1 cellular context compared by ENCODE assay signal in genomic region chr2:169116307-169116706, GRCh38.
TF ChIP-seq lines count a peak whose summit lies in the region.

No MANE protein-coding gene starts in this region.

TF ChIP-seq in K562, 482 proteins besides CTCF, POLR2A, EP300 and RAD21 (continued from another document and continues in another):
- TF ChIP-seq EZH2 (IDR thresholded peaks at IDR 0.05; ENCODE audit: borderline replicate concordance, low read depth, low read length) = no peak
- no peak for TF ChIP-seq ZBTB8A (IDR thresholded peaks at IDR 0.05; ENCODE audit: partially characterized antibody)
- TF ChIP-seq SMAD3 (CRISPR knock-in tag; conservative IDR thresholded peaks at IDR 0.05) = no peak
- TF ChIP-seq SRSF3 (IDR thresholded peaks at IDR 0.05; ENCODE audit: insufficient read depth, low read length) = no peak
- TF ChIP-seq MAFK (IDR thresholded peaks at IDR 0.05; ENCODE audit: low read length) = 0 out of 2 replicates have a peak, but pooled peaks have one; percentile 14
- no peak for TF ChIP-seq ZFP36 (IDR thresholded peaks at IDR 0.05; ENCODE audit: low read depth, low read length, partially characterized antibody)
- peak; percentile 90 for TF ChIP-seq NFIC (IDR thresholded peaks at IDR 0.05)
- no peak for TF ChIP-seq IFI16 (CRISPR knock-in tag; IDR thresholded peaks at IDR 0.05)
- no peak for TF ChIP-seq NCOA2 (IDR thresholded peaks at IDR 0.05; ENCODE audit: partially characterized antibody in 2 of 2)
- no peak for TF ChIP-seq SRSF1 (IDR thresholded peaks at IDR 0.05; ENCODE audit: low read depth, low read length)
- TF ChIP-seq CBX3 (IDR thresholded peaks at IDR 0.05; ENCODE audit: borderline replicate concordance in 1 of 2, low read length in 2 of 2) = no peak
- TF ChIP-seq NFE2 (IDR thresholded peaks at IDR 0.05; ENCODE audit: low read depth) = peak; percentile 59
- TF ChIP-seq ZNF23 (CRISPR knock-in tag; IDR thresholded peaks at IDR 0.05) = no peak
- TF ChIP-seq NR2C1 (IDR thresholded peaks at IDR 0.05) = no peak
- TF ChIP-seq NR2C1 (tag; IDR thresholded peaks at IDR 0.05) = no peak
- no peak for TF ChIP-seq ZNF699 (CRISPR knock-in tag; IDR thresholded peaks at IDR 0.05; ENCODE audit: insufficient replicate concordance)
- no peak for TF ChIP-seq CHD4 (IDR thresholded peaks at IDR 0.05; ENCODE audit: insufficient read depth, insufficient replicate concordance, low read depth, low read length, poor library complexity, severe bottlenecking)
- TF ChIP-seq MAZ (CRISPR knock-in tag; conservative IDR thresholded peaks at IDR 0.05 in 1 of 2, IDR thresholded peaks at IDR 0.05 in 1 of 2) = no peak
- TF ChIP-seq, protein P1, sequence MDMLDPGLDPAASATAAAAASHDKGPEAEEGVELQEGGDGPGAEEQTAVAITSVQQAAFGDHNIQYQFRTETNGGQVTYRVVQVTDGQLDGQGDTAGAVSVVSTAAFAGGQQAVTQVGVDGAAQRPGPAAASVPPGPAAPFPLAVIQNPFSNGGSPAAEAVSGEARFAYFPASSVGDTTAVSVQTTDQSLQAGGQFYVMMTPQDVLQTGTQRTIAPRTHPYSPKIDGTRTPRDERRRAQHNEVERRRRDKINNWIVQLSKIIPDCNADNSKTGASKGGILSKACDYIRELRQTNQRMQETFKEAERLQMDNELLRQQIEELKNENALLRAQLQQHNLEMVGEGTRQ (CRISPR knock-in tag; IDR thresholded peaks at IDR 0.05) = no peak
- no peak for TF ChIP-seq FOXA1 (IDR thresholded peaks at IDR 0.05; ENCODE audit: borderline replicate concordance)
- TF ChIP-seq XRCC3 (IDR thresholded peaks at IDR 0.05) = no peak
- TF ChIP-seq RB1 (IDR thresholded peaks at IDR 0.05; ENCODE audit: low read depth) = no peak
- no peak for TF ChIP-seq SREBF1 (IDR thresholded peaks at IDR 0.05; ENCODE audit: borderline replicate concordance, low read depth, low read length)
- TF ChIP-seq, protein P2, sequence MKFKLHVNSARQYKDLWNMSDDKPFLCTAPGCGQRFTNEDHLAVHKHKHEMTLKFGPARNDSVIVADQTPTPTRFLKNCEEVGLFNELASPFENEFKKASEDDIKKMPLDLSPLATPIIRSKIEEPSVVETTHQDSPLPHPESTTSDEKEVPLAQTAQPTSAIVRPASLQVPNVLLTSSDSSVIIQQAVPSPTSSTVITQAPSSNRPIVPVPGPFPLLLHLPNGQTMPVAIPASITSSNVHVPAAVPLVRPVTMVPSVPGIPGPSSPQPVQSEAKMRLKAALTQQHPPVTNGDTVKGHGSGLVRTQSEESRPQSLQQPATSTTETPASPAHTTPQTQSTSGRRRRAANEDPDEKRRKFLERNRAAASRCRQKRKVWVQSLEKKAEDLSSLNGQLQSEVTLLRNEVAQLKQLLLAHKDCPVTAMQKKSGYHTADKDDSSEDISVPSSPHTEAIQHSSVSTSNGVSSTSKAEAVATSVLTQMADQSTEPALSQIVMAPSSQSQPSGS (CRISPR knock-in tag; IDR thresholded peaks at IDR 0.05) = no peak
- TF ChIP-seq ARID4B (CRISPR knock-in tag; IDR thresholded peaks at IDR 0.05) = no peak
- TF ChIP-seq, protein P3, sequence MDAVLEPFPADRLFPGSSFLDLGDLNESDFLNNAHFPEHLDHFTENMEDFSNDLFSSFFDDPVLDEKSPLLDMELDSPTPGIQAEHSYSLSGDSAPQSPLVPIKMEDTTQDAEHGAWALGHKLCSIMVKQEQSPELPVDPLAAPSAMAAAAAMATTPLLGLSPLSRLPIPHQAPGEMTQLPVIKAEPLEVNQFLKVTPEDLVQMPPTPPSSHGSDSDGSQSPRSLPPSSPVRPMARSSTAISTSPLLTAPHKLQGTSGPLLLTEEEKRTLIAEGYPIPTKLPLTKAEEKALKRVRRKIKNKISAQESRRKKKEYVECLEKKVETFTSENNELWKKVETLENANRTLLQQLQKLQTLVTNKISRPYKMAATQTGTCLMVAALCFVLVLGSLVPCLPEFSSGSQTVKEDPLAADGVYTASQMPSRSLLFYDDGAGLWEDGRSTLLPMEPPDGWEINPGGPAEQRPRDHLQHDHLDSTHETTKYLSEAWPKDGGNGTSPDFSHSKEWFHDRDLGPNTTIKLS (IDR thresholded peaks at IDR 0.05; ENCODE audit: borderline replicate concordance, low read depth) = no peak
- no peak for TF ChIP-seq FOXK2 (conservative IDR thresholded peaks at IDR 0.05 in 1 of 2, IDR thresholded peaks at IDR 0.05 in 1 of 2; ENCODE audit: low read depth in 2 of 2)
- no peak for TF ChIP-seq ZNF518B (CRISPR knock-in tag; IDR thresholded peaks at IDR 0.05)
- TF ChIP-seq, protein P4, sequence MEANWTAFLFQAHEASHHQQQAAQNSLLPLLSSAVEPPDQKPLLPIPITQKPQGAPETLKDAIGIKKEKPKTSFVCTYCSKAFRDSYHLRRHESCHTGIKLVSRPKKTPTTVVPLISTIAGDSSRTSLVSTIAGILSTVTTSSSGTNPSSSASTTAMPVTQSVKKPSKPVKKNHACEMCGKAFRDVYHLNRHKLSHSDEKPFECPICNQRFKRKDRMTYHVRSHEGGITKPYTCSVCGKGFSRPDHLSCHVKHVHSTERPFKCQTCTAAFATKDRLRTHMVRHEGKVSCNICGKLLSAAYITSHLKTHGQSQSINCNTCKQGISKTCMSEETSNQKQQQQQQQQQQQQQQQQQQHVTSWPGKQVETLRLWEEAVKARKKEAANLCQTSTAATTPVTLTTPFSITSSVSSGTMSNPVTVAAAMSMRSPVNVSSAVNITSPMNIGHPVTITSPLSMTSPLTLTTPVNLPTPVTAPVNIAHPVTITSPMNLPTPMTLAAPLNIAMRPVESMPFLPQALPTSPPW (CRISPR knock-in tag; IDR thresholded peaks at IDR 0.05) = peak; percentile 28; the same call in 1 of the 2 replicates
- no peak for TF ChIP-seq ZNF407 (IDR thresholded peaks at IDR 0.05; ENCODE audit: low read depth)
- TF ChIP-seq THRA (IDR thresholded peaks at IDR 0.05) = no peak
- no peak for TF ChIP-seq IRF1 (CRISPR knock-in tag; IDR thresholded peaks at IDR 0.05; ENCODE audit: borderline replicate concordance)
- no peak for TF ChIP-seq RBM17 (IDR thresholded peaks at IDR 0.05; ENCODE audit: borderline replicate concordance, low read depth, low read length)
- no peak for TF ChIP-seq SMAD4 (CRISPR knock-in tag; conservative IDR thresholded peaks at IDR 0.05)
